ENCODE assay signal across 7 cellular contexts in the genomic region with DNA sequence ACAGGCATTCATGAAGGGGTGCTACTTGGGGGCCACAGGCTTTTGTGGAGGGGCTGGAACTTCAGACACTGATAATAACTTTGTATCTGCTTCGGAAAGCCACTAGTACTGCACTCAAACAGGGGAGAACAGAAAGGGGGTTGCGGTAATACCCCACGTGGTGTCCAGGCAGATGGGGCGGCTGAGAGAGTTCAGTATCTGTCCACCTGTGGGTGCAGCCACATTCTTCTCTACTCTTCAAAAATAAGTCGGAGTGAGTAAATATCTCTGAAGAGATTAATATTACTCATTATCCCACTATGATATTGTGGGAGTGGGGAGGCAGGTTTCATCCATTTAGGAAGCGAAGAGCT.
A peak's percentile ranks its signal among the peaks of the same experiment; 100 is the strongest.
DNase-seq lines count a peak whose midpoint lies in the region; ATAC-seq and TF ChIP-seq lines count a peak whose summit lies in the region.

No MANE protein-coding gene starts in this region.

- DNase-seq in GM23338 (ENCODE audit: low spot score) (no peak), RWPE1 (ENCODE audit: low spot score) (no peak), glutamatergic neuron (no peak)
- DNase-seq in activated CD8-positive, alpha-beta memory T cell treated with anti-CD3 and anti-CD28 coated beads, Interleukin-2, amount 50 U/mL, for 4 hours: no peak

- peaks cover 3% of the 10 kb centered on the region for H3F3A ChIP-seq in GM23338 (replicated peaks; ENCODE audit: low read depth)

- peak overlapping the region; percentile 95 for H3K27ac Mint-ChIP-seq in GM23338
- H3K27ac Mint-ChIP-seq in glutamatergic neuron (ENCODE audit: unreplicated experiment): peak overlapping the region; percentile 78
- peak overlapping the region; percentile 81 for H3K27ac Mint-ChIP-seq in stimulated activated memory B cell treated with anti-CD40 and anti-IgM and Interleukin-4, amounts not matched to agents 10 μg/mL and 1 μg/mL and 100 μg/mL, for 72 hours

- H3K27me3 Mint-ChIP-seq in GM23338 (ENCODE audit: insufficient read depth, low read depth, poor library complexity) (peaks cover 9% of the 10 kb centered on the region), glutamatergic neuron (ENCODE audit: unreplicated experiment) (peaks cover 15% of the 10 kb centered on the region)
- H3K27me3 Mint-ChIP-seq in stimulated activated memory B cell treated with anti-CD40 and anti-IgM and Interleukin-4, amounts not matched to agents 10 μg/mL and 1 μg/mL and 100 μg/mL, for 72 hours: no peaks in the 10 kb centered on the region

- no peaks in the 10 kb centered on the region; the same call in 1 of the 2 replicates for H3K9me2 ChIP-seq in GM23338 (ENCODE audit: insufficient read depth)

- peak overlapping the region; percentile 55 for H3K4me3 ChIP-seq in GM23338

- H4K20me1 ChIP-seq in GM23338 (replicated peaks; ENCODE audit: insufficient read depth): no peaks in the 10 kb centered on the region

- H3K4me3 Mint-ChIP-seq in GM23338 (peak overlapping the region; percentile 77), glutamatergic neuron (ENCODE audit: unreplicated experiment) (peak overlapping the region; percentile 88)
- H3K4me3 Mint-ChIP-seq in stimulated activated memory B cell treated with anti-CD40 and anti-IgM and Interleukin-4, amounts not matched to agents 10 μg/mL and 1 μg/mL and 100 μg/mL, for 72 hours: no peak overlapping the region

- H3K4me1 ChIP-seq in GM23338 (ENCODE audit: insufficient read depth): peaks cover 73% of the 10 kb centered on the region

- H3K9me3 Mint-ChIP-seq in GM23338 (no peaks in the 10 kb centered on the region), glutamatergic neuron (ENCODE audit: unreplicated experiment) (peaks cover 7% of the 10 kb centered on the region)
- H3K9me3 Mint-ChIP-seq in stimulated activated memory B cell treated with anti-CD40 and anti-IgM and Interleukin-4, amounts not matched to agents 10 μg/mL and 1 μg/mL and 100 μg/mL, for 72 hours: no peaks in the 10 kb centered on the region

- no peaks in the 10 kb centered on the region for H3K36me3 ChIP-seq in GM23338 (ENCODE audit: insufficient read depth)

- no peak for TF ChIP-seq CTCF in GM23338 (conservative IDR thresholded peaks at IDR 0.05; ENCODE audit: low read depth in 2 of 2)
- no peak for TF ChIP-seq CTCF in RWPE1 (conservative IDR thresholded peaks at IDR 0.05; ENCODE audit: low read depth)
- no peak for TF ChIP-seq CTCF in glutamatergic neuron (IDR thresholded peaks at IDR 0.05; ENCODE audit: partially characterized antibody, unreplicated experiment)

- peak; percentile 3 for ATAC-seq in GM23338
- no peak for ATAC-seq in stimulated activated memory B cell treated with anti-CD40 and anti-IgM and Interleukin-4, amounts not matched to agents 10 μg/mL and 1 μg/mL and 100 μg/mL, for 72 hours
- no peak for ATAC-seq in esophagus mucosa
- ATAC-seq in GM21381 (IDR thresholded peaks at IDR 0.05; ENCODE audit: unreplicated experiment): no peak

- H3K4me2 ChIP-seq in GM23338: peak overlapping the region; percentile 82

- H2AFZ ChIP-seq in GM23338: no peak overlapping the region; the same call in 1 of the 2 replicates

- H3K4me1 Mint-ChIP-seq in GM23338: peaks cover 76% of the 10 kb centered on the region
- H3K4me1 Mint-ChIP-seq in glutamatergic neuron (ENCODE audit: low read depth, unreplicated experiment): peaks cover 61% of the 10 kb centered on the region
- H3K4me1 Mint-ChIP-seq in stimulated activated memory B cell treated with anti-CD40 and anti-IgM and Interleukin-4, amounts not matched to agents 10 μg/mL and 1 μg/mL and 100 μg/mL, for 72 hours: peaks cover 32% of the 10 kb centered on the region

- H3K79me2 ChIP-seq in GM23338 (replicated peaks; ENCODE audit: insufficient read depth): no peaks in the 10 kb centered on the region

- H3K27me3 ChIP-seq in GM23338 (ENCODE audit: insufficient read depth): no peaks in the 10 kb centered on the region

- CTCF ChIA-PET in RWPE1 (lab: Yijun Ruan, JAX): interaction anchor here (1.5 kb wide), 1 partner anchor 102 kb away, joined by 8 read pairs; a partner anchor contains a TSS

- H3K27ac ChIP-seq in GM23338 (ENCODE audit: low read depth) (peak overlapping the region; percentile 93), RWPE1 (peak overlapping the region; percentile 94)

- H3K36me3 Mint-ChIP-seq in GM23338 (ENCODE audit: low read depth) (no peaks in the 10 kb centered on the region), glutamatergic neuron (ENCODE audit: unreplicated experiment) (no peaks in the 10 kb centered on the region)
- no peaks in the 10 kb centered on the region for H3K36me3 Mint-ChIP-seq in stimulated activated memory B cell treated with anti-CD40 and anti-IgM and Interleukin-4, amounts not matched to agents 10 μg/mL and 1 μg/mL and 100 μg/mL, for 72 hours

- POLR2A ChIA-PET in RWPE1 (lab: Yijun Ruan, JAX; ENCODE audit: low non-redundant PET): no interaction called here

TF ChIP-seq in GM23338, 12 proteins besides CTCF, POLR2A, EP300 and RAD21:
- TF ChIP-seq, protein P1, sequence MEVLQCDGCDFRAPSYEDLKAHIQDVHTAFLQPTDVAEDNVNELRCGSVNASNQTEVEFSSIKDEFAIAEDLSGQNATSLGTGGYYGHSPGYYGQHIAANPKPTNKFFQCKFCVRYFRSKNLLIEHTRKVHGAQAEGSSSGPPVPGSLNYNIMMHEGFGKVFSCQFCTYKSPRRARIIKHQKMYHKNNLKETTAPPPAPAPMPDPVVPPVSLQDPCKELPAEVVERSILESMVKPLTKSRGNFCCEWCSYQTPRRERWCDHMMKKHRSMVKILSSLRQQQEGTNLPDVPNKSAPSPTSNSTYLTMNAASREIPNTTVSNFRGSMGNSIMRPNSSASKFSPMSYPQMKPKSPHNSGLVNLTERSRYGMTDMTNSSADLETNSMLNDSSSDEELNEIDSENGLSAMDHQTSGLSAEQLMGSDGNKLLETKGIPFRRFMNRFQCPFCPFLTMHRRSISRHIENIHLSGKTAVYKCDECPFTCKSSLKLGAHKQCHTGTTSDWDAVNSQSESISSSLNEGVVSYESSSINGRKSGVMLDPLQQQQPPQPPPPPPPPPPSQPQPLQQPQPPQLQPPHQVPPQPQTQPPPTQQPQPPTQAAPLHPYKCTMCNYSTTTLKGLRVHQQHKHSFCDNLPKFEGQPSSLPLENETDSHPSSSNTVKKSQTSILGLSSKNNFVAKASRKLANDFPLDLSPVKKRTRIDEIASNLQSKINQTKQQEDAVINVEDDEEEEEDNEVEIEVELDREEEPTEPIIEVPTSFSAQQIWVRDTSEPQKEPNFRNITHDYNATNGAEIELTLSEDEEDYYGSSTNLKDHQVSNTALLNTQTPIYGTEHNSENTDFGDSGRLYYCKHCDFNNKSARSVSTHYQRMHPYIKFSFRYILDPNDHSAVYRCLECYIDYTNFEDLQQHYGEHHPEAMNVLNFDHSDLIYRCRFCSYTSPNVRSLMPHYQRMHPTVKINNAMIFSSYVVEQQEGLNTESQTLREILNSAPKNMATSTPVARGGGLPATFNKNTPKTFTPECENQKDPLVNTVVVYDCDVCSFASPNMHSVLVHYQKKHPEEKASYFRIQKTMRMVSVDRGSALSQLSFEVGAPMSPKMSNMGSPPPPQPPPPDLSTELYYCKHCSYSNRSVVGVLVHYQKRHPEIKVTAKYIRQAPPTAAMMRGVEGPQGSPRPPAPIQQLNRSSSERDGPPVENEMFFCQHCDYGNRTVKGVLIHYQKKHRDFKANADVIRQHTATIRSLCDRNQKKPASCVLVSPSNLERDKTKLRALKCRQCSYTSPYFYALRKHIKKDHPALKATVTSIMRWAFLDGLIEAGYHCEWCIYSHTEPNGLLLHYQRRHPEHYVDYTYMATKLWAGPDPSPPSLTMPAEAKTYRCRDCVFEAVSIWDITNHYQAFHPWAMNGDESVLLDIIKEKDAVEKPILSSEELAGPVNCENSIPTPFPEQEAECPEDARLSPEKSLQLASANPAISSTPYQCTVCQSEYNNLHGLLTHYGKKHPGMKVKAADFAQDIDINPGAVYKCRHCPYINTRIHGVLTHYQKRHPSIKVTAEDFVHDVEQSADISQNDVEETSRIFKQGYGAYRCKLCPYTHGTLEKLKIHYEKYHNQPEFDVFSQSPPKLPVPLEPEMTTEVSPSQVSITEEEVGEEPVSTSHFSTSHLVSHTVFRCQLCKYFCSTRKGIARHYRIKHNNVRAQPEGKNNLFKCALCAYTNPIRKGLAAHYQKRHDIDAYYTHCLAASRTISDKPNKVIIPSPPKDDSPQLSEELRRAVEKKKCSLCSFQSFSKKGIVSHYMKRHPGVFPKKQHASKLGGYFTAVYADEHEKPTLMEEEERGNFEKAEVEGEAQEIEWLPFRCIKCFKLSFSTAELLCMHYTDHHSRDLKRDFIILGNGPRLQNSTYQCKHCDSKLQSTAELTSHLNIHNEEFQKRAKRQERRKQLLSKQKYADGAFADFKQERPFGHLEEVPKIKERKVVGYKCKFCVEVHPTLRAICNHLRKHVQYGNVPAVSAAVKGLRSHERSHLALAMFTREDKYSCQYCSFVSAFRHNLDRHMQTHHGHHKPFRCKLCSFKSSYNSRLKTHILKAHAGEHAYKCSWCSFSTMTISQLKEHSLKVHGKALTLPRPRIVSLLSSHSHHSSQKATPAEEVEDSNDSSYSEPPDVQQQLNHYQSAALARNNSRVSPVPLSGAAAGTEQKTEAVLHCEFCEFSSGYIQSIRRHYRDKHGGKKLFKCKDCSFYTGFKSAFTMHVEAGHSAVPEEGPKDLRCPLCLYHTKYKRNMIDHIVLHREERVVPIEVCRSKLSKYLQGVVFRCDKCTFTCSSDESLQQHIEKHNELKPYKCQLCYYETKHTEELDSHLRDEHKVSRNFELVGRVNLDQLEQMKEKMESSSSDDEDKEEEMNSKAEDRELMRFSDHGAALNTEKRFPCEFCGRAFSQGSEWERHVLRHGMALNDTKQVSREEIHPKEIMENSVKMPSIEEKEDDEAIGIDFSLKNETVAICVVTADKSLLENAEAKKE (CRISPR knock-in tag; IDR thresholded peaks at IDR 0.05): no peak
- TF ChIP-seq JUNB (IDR thresholded peaks at IDR 0.05; ENCODE audit: unreplicated experiment) (no peak), NANOG (IDR thresholded peaks at IDR 0.05; ENCODE audit: borderline replicate concordance) (no peak), POLR2AphosphoS5 (IDR thresholded peaks at IDR 0.05; ENCODE audit: low read depth) (no peak)
